ENCODE assay signal across 16 cellular contexts in genomic region chr11:46298699-46299424, GRCh38. TPM values are rescaled to one million over a fixed set of nuclear protein-coding genes. Genes with fewer than 3 reads are reported as not detected.
A peak's percentile ranks its signal among the peaks of the same experiment; 100 is the strongest.
DNase-seq lines count a peak whose midpoint lies in the region; ATAC-seq and TF ChIP-seq lines count a peak whose summit lies in the region.
"Had no signal": no experiment of that assay in that cellular context is flagged by ENCODE, and none has a peak within 500 bp of the region (broad histone marks: within the 10 kb centered on the region; RNA-seq: fewer than 3 reads in every experiment).

No MANE protein-coding gene starts in this region.

- in situ Hi-C loops in astrocyte of the spinal cord (cut with HindIII; ENCODE audit: low sequenced_read_pairs) = no loop called here

- H3K27ac ChIP-seq in sigmoid colon = peak overlapping the region in 2 of 4 donors; percentile 7 to 22
- H3K27ac ChIP-seq: dorsolateral prefrontal cortex, thyroid gland, VCaP had no signal

- no peak for TF ChIP-seq EP300 in sigmoid colon (IDR thresholded peaks at IDR 0.05)

- intact Hi-C loops in sigmoid colon (cut with DNase I) (loop anchor here (5.0 to 10.0 kb wide), 2 partner anchors 177 to 334 kb away; partner anchors contain the start of gene PHF21A), Right ventricle myocardium superior (cut with DNase I) (no loop called here)

- peak; percentile 72 for DNase-seq in AG08395 (ENCODE audit: low spot score)
- DNase-seq in LHCN-M2 (ENCODE audit: low read depth) = peak; percentile 86
- peak; percentile 85 for DNase-seq in astrocyte of the spinal cord (ENCODE audit: low read depth, low spot score)
- DNase-seq in iris pigment epithelial cell (ENCODE audit: low read depth) = peak; percentile 92
- DNase-seq in sigmoid colon = no peak
- DNase-seq in Right ventricle myocardium superior = no peak
- DNase-seq in activated CD8-positive, alpha-beta memory T cell treated with anti-CD3 and anti-CD28 coated beads, Interleukin-2, amount 50 U/mL, for 48 hours = no peak
- DNase-seq: BE2C, dorsolateral prefrontal cortex, hippocampal formation, retina, SIG-M5, thyroid gland had no signal

- H3K9me3 ChIP-seq in sigmoid colon = no peaks in the 10 kb centered on the region
- H3K9me3 ChIP-seq: BE2C, thyroid gland had no signal

- H3K4me3 ChIP-seq in astrocyte of the spinal cord (ENCODE audit: low read depth, low read length) (no peak overlapping the region), sigmoid colon (no peak overlapping the region)
- H3K4me3 ChIP-seq: dorsolateral prefrontal cortex, thyroid gland had no signal

- no peaks in the 10 kb centered on the region for H3K36me3 ChIP-seq in sigmoid colon
- H3K36me3 ChIP-seq: BE2C, thyroid gland had no signal

- TF ChIP-seq POLR2A in sigmoid colon (IDR thresholded peaks at IDR 0.05) = no peak

- no peaks in the 10 kb centered on the region for H3K27me3 ChIP-seq in sigmoid colon
- H3K27me3 ChIP-seq: BE2C, thyroid gland had no signal

- TF ChIP-seq CTCF in astrocyte of the spinal cord (IDR thresholded peaks at IDR 0.05; ENCODE audit: low read depth, low read length) (no peak), sigmoid colon (IDR thresholded peaks at IDR 0.05) (no peak)

- H3K4me1 ChIP-seq in sigmoid colon = peaks cover 0 to 31% (median 30%) of the 10 kb centered on the region in 4 donors
- H3K4me1 ChIP-seq: BE2C had no signal

- 71 to 75% methylated on average over 8 of the region's 8 CpGs for WGBS in sigmoid colon, 2 donors

- ATAC-seq in HG03196 (IDR thresholded peaks at IDR 0.05; ENCODE audit: unreplicated experiment) (no peak), Right ventricle myocardium superior (ENCODE audit: poor library complexity) (no peak)

RNA-seq across cellular contexts. Expression of gene CREB3L1, which starts 21.4 kb away (rescaled TPM):
- total RNA-seq in LHCN-M2 (2014; rRNA removed) = 21.0 and 23.9 TPM in 2 replicates
- polyA plus RNA-seq in LHCN-M2 (2012) = 126 TPM
- 1 to 10 TPM in 3 of 4 donors, under 1 TPM in 1; 0.66 to 7.2 (median 2.6) TPM for total RNA-seq in sigmoid colon
- polyA plus RNA-seq in sigmoid colon = 10 to 100 TPM; 43.2 to 63.1 (median 44.7) TPM
- 69.2 TPM for total RNA-seq in Right ventricle myocardium superior
- polyA plus RNA-seq: IgD-negative memory B cell had no signal

RNA-seq across cellular contexts. Expression of gene DGKZ, which starts 48.4 kb away (rescaled TPM):
- total RNA-seq in LHCN-M2 (2014; rRNA removed) (69.7 and 92.5 TPM in 2 replicates), sigmoid colon (10 to 100 TPM; 22.5 to 76.7 (median 34.2) TPM), Right ventricle myocardium superior (65.8 TPM)
- polyA plus RNA-seq in LHCN-M2 (2012) = 50.2 TPM
- polyA plus RNA-seq in sigmoid colon = 10 to 100 TPM; 16.6 to 71.9 (median 19.2) TPM

Comparison
In these comparisons a context has a peak if more than half of its experiments do, and no peak if none do; other contexts are left out.
1. DNase-seq: peak in AG08395 (single experiment), LHCN-M2 (single experiment), astrocyte of the spinal cord (single experiment) and iris pigment epithelial cell (single experiment); none in sigmoid colon (single experiment), Right ventricle myocardium superior (single experiment) and activated CD8-positive, alpha-beta memory T cell treated with anti-CD3 and anti-CD28 coated beads, Interleukin-2, amount 50 U/mL, for 48 hours (single experiment).